ENCODE assay signal across 32 cellular contexts in the genomic region with DNA sequence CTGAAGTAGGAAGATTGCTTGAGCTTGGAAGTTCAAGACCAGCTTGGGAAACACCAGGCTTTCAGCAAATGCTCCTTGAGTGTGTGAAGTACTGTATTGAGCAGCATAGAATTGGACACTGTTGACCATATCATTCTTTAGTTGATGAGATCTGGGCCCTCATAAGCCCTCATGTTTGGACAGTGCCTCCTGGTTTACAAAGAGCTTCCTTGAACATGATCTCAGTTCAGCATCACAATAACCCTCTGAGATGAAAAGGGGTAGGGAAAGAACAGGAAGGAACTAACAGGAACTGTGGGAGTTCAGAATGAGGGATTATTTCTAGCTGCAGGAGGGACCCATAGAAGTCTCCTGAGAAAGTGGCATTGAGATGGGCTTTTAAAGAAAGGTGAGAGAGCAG.
"Had no signal": no experiment of that assay in that cellular context is flagged by ENCODE, and none has a peak within 500 bp of the region (broad histone marks: within the 10 kb centered on the region; RNA-seq: fewer than 3 reads in every experiment).

No MANE protein-coding gene starts in this region.

- H3K27me3 Mint-ChIP-seq: activated CD8-positive, alpha-beta T cell treated with anti-CD3 and anti-CD28 coated beads for 36 hours; activated naive CD8-positive, alpha-beta T cell treated with anti-CD3 and anti-CD28 coated beads, Interleukin-2, amount 10 ng/mL, durations not matched to agents 7 days and 5 days had no signal

- H3K4me3 ChIP-seq: ascending aorta, breast epithelium, cardiac muscle cell, colonic mucosa, dorsolateral prefrontal cortex had no signal

- H3K9me3 ChIP-seq: ascending aorta, breast epithelium, colonic mucosa had no signal

- H3K36me3 ChIP-seq: ascending aorta, breast epithelium, cardiac muscle cell, colonic mucosa, WERI-Rb-1 had no signal

- H3K36me3 Mint-ChIP-seq: activated naive CD4-positive, alpha-beta T cell treated with anti-CD3 and anti-CD28 coated beads, Interleukin-2, amount 50 U/mL, for 72 hours; activated naive CD8-positive, alpha-beta T cell treated with anti-CD3 and anti-CD28 coated beads, Interleukin-2, amount 10 ng/mL, durations not matched to agents 7 days and 5 days; brain had no signal

- ATAC-seq: activated CD4-positive, CD25-positive, alpha-beta regulatory T cell treated with anti-CD3 and anti-CD28 coated beads, Interleukin-2, amount 50 U/mL, for 24 hours; activated CD8-positive, alpha-beta T cell treated with anti-CD3 and anti-CD28 coated beads for 36 hours; activated naive CD4-positive, alpha-beta T cell treated with anti-CD3 and anti-CD28 coated beads, Interleukin-2, amount 50 U/mL, for 72 hours; activated T-cell treated with anti-CD3 and anti-CD28 coated beads, Interleukin-2, amount 50 U/mL, for 4 hours; activated T-helper 17 cell treated with anti-CD3 and anti-CD28 coated beads, Interleukin-2, amount 50 U/mL, for 72 hours; esophagus mucosa; T-helper 17 cell had no signal

- H3K4me1 Mint-ChIP-seq: activated B cell treated with CpG ODN at 0.5 μM for 24 hours; activated naive CD8-positive, alpha-beta T cell treated with anti-CD3 and anti-CD28 coated beads, Interleukin-2, amount 10 ng/mL, durations not matched to agents 7 days and 5 days; activated T-helper 17 cell treated with anti-CD3 and anti-CD28 coated beads, Interleukin-2, amount 50 U/mL, for 72 hours; T-helper 17 cell had no signal

- H3K4me1 ChIP-seq: ascending aorta, breast epithelium, colonic mucosa had no signal

- FAIRE-seq: frontal cortex had no signal

- H3K9me3 Mint-ChIP-seq: activated B cell treated with CpG ODN at 0.5 μM for 24 hours; activated CD8-positive, alpha-beta T cell treated with anti-CD3 and anti-CD28 coated beads for 36 hours; activated naive CD4-positive, alpha-beta T cell treated with anti-CD3 and anti-CD28 coated beads, Interleukin-2, amount 50 U/mL, for 72 hours; activated naive CD8-positive, alpha-beta T cell treated with anti-CD3 and anti-CD28 coated beads, Interleukin-2, amount 10 ng/mL, durations not matched to agents 7 days and 5 days; activated T-cell treated with anti-CD3 and anti-CD28 coated beads, Interleukin-2, amount 50 U/mL, for 4 hours; activated T-helper 17 cell treated with anti-CD3 and anti-CD28 coated beads, Interleukin-2, amount 50 U/mL, for 72 hours; brain; T-helper 2 cell treated with Interferon-gamma antibody and Interleukin-4, amounts not matched to agents 5 μg/mL and 100 μg/mL, for 36 hours had no signal

- H3K4me3 Mint-ChIP-seq: activated B cell treated with CpG ODN at 0.5 μM for 24 hours; activated CD8-positive, alpha-beta T cell treated with anti-CD3 and anti-CD28 coated beads for 36 hours; activated naive CD8-positive, alpha-beta T cell treated with anti-CD3 and anti-CD28 coated beads, Interleukin-2, amount 10 ng/mL, durations not matched to agents 7 days and 5 days; activated T-cell treated with anti-CD3 and anti-CD28 coated beads, Interleukin-2, amount 50 U/mL, for 4 hours; activated T-helper 17 cell treated with anti-CD3 and anti-CD28 coated beads, Interleukin-2, amount 50 U/mL, for 72 hours; brain; T-helper 17 cell; T-helper 2 cell treated with Interferon-gamma antibody and Interleukin-4, amounts not matched to agents 5 μg/mL and 100 μg/mL, for 36 hours had no signal

- H3K27ac ChIP-seq: ascending aorta, breast epithelium, cardiac muscle cell, colonic mucosa, dorsolateral prefrontal cortex, WERI-Rb-1 had no signal

- H3K27me3 ChIP-seq: ascending aorta, breast epithelium, cardiac muscle cell, colonic mucosa had no signal

- H3K27ac Mint-ChIP-seq: activated B cell treated with CpG ODN at 0.5 μM for 24 hours; activated CD8-positive, alpha-beta T cell treated with anti-CD3 and anti-CD28 coated beads for 36 hours; activated naive CD4-positive, alpha-beta T cell treated with anti-CD3 and anti-CD28 coated beads, Interleukin-2, amount 50 U/mL, for 72 hours; activated naive CD8-positive, alpha-beta T cell treated with anti-CD3 and anti-CD28 coated beads, Interleukin-2, amount 10 ng/mL, durations not matched to agents 7 days and 5 days; activated T-helper 17 cell treated with anti-CD3 and anti-CD28 coated beads, Interleukin-2, amount 50 U/mL, for 72 hours; T-helper 17 cell; T-helper 2 cell treated with Interferon-gamma antibody and Interleukin-4, amounts not matched to agents 5 μg/mL and 100 μg/mL, for 36 hours had no signal

- DNase-seq: activated B cell treated with CpG ODN at 0.5 μM for 24 hours; activated CD4-positive, alpha-beta T cell treated with anti-CD3 and anti-CD28 coated beads for 48 hours; activated CD4-positive, alpha-beta T cell treated with anti-CD3 and anti-CD28 coated beads, Interleukin-2, amount 50 U/mL, for 1 hour; activated CD4-positive, alpha-beta T cell treated with anti-CD3 and anti-CD28 coated beads, Interleukin-2, amount 50 U/mL, for 48 hours; activated CD8-positive, alpha-beta memory T cell treated with anti-CD3 and anti-CD28 coated beads for 24 hours; activated CD8-positive, alpha-beta T cell treated with anti-CD3 and anti-CD28 coated beads for 36 hours; activated effector memory CD4-positive, alpha-beta T cell treated with Interleukin-2 at 50 U/mL for 16 hours; activated gamma-delta T cell treated with Interleukin-2 at 50 U/mL for 16 hours; activated naive CD4-positive, alpha-beta T cell treated with Interleukin-2 at 50 U/mL for 16 hours; activated naive CD8-positive, alpha-beta T cell treated with anti-CD3 and anti-CD28 coated beads, Interleukin-2, amount 10 ng/mL, durations not matched to agents 7 days and 5 days; activated T-cell treated with anti-CD3 and anti-CD28 coated beads, Interleukin-2, amount 50 U/mL, for 4 hours; central memory CD4-positive, alpha-beta T cell; cerebellar nuclear complex; colonic mucosa; dorsolateral prefrontal cortex; effector memory CD4-positive, alpha-beta T cell; foreskin fibroblast; head of caudate nucleus; T-helper 1 cell; T-helper 17 cell; T1000; WERI-Rb-1 had no signal
